In the genomic region with DNA sequence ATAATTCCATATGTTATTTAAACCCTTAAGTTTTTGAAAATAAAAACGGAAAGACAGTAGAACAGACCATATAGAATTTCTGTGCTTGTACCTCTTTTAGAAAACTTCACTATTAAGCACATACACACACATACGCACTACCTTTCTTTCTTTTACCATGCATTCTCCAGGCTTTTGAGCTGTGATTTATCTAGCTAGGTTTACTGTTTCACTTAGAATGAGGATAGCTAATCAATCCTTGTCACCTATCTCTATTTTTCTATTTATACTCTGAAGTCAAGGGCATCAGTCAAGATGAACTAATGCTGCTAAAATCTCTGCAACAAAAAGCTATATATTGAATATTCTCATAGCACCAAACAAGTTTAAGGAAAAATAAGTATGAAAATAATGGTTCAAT, we compare ENCODE assay signal across 2 cellular contexts.
A peak's percentile ranks its signal among the peaks of the same experiment; 100 is the strongest.
TF ChIP-seq lines count a peak whose summit lies in the region.

No MANE protein-coding gene starts in this region.

TF ChIP-seq in HEK293, 187 proteins besides CTCF, POLR2A, EP300 and RAD21 (continued from another document):
- TF ChIP-seq, protein P1, sequence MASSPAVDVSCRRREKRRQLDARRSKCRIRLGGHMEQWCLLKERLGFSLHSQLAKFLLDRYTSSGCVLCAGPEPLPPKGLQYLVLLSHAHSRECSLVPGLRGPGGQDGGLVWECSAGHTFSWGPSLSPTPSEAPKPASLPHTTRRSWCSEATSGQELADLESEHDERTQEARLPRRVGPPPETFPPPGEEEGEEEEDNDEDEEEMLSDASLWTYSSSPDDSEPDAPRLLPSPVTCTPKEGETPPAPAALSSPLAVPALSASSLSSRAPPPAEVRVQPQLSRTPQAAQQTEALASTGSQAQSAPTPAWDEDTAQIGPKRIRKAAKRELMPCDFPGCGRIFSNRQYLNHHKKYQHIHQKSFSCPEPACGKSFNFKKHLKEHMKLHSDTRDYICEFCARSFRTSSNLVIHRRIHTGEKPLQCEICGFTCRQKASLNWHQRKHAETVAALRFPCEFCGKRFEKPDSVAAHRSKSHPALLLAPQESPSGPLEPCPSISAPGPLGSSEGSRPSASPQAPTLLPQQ (tag by site-specific recombination; IDR thresholded peaks at IDR 0.05) = 0 out of 2 replicates have a peak, but pooled peaks have one; percentile 40
- no peak for TF ChIP-seq ZNF2 (tag by site-specific recombination; IDR thresholded peaks at IDR 0.05)
TF ChIP-seq in HEK293: peak in this region for 1.

TF ChIP-seq in GM12878, 131 proteins besides CTCF, POLR2A, EP300 and RAD21 (continued from another document):
- TF ChIP-seq, protein P2, sequence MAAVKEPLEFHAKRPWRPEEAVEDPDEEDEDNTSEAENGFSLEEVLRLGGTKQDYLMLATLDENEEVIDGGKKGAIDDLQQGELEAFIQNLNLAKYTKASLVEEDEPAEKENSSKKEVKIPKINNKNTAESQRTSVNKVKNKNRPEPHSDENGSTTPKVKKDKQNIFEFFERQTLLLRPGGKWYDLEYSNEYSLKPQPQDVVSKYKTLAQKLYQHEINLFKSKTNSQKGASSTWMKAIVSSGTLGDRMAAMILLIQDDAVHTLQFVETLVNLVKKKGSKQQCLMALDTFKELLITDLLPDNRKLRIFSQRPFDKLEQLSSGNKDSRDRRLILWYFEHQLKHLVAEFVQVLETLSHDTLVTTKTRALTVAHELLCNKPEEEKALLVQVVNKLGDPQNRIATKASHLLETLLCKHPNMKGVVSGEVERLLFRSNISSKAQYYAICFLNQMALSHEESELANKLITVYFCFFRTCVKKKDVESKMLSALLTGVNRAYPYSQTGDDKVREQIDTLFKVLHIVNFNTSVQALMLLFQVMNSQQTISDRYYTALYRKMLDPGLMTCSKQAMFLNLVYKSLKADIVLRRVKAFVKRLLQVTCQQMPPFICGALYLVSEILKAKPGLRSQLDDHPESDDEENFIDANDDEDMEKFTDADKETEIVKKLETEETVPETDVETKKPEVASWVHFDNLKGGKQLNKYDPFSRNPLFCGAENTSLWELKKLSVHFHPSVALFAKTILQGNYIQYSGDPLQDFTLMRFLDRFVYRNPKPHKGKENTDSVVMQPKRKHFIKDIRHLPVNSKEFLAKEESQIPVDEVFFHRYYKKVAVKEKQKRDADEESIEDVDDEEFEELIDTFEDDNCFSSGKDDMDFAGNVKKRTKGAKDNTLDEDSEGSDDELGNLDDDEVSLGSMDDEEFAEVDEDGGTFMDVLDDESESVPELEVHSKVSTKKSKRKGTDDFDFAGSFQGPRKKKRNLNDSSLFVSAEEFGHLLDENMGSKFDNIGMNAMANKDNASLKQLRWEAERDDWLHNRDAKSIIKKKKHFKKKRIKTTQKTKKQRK (IDR thresholded peaks at IDR 0.05; ENCODE audit: low read depth, low read length) = no peak
- TF ChIP-seq, protein P3, sequence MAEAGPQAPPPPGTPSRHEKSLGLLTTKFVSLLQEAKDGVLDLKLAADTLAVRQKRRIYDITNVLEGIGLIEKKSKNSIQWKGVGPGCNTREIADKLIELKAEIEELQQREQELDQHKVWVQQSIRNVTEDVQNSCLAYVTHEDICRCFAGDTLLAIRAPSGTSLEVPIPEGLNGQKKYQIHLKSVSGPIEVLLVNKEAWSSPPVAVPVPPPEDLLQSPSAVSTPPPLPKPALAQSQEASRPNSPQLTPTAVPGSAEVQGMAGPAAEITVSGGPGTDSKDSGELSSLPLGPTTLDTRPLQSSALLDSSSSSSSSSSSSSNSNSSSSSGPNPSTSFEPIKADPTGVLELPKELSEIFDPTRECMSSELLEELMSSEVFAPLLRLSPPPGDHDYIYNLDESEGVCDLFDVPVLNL (IDR thresholded peaks at IDR 0.05; ENCODE audit: low read depth, low read length) = no peak
- no peak for TF ChIP-seq SMAD1 (IDR thresholded peaks at IDR 0.05; ENCODE audit: low read depth, partially characterized antibody)
- TF ChIP-seq TCF3 (IDR thresholded peaks at IDR 0.05; ENCODE audit: borderline replicate concordance, insufficient read depth, low read depth, low read length) = no peak
- TF ChIP-seq FOS (IDR thresholded peaks at IDR 0.05; ENCODE audit: borderline replicate concordance, extremely low read depth, insufficient read length) = no peak
- TF ChIP-seq SUZ12 (IDR thresholded peaks at IDR 0.05; ENCODE audit: unreplicated experiment) = no peak
- no peak for TF ChIP-seq GABPA (IDR thresholded peaks at IDR 0.05; ENCODE audit: low read depth)
- no peak for TF ChIP-seq ASH2L (IDR thresholded peaks at IDR 0.05; ENCODE audit: borderline replicate concordance, low read depth)
- TF ChIP-seq CHD2 (IDR thresholded peaks at IDR 0.05; ENCODE audit: borderline replicate concordance, low read depth, low read length) = no peak
- TF ChIP-seq, protein P4, sequence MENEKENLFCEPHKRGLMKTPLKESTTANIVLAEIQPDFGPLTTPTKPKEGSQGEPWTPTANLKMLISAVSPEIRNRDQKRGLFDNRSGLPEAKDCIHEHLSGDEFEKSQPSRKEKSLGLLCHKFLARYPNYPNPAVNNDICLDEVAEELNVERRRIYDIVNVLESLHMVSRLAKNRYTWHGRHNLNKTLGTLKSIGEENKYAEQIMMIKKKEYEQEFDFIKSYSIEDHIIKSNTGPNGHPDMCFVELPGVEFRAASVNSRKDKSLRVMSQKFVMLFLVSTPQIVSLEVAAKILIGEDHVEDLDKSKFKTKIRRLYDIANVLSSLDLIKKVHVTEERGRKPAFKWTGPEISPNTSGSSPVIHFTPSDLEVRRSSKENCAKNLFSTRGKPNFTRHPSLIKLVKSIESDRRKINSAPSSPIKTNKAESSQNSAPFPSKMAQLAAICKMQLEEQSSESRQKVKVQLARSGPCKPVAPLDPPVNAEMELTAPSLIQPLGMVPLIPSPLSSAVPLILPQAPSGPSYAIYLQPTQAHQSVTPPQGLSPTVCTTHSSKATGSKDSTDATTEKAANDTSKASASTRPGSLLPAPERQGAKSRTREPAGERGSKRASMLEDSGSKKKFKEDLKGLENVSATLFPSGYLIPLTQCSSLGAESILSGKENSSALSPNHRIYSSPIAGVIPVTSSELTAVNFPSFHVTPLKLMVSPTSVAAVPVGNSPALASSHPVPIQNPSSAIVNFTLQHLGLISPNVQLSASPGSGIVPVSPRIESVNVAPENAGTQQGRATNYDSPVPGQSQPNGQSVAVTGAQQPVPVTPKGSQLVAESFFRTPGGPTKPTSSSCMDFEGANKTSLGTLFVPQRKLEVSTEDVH (IDR thresholded peaks at IDR 0.05; ENCODE audit: low read depth, partially characterized antibody) = no peak
- TF ChIP-seq ZZZ3 (IDR thresholded peaks at IDR 0.05; ENCODE audit: control insufficient read depth, insufficient read length, low read depth) = no peak
- no peak for TF ChIP-seq SREBF1 (IDR thresholded peaks at IDR 0.05; ENCODE audit: low read length)
- TF ChIP-seq, protein P5, sequence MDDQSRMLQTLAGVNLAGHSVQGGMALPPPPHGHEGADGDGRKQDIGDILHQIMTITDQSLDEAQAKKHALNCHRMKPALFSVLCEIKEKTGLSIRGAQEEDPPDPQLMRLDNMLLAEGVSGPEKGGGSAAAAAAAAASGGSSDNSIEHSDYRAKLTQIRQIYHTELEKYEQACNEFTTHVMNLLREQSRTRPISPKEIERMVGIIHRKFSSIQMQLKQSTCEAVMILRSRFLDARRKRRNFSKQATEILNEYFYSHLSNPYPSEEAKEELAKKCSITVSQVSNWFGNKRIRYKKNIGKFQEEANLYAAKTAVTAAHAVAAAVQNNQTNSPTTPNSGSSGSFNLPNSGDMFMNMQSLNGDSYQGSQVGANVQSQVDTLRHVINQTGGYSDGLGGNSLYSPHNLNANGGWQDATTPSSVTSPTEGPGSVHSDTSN (IDR thresholded peaks at IDR 0.05; ENCODE audit: insufficient replicate concordance, low read depth, low read length) = no peak
- no peak for TF ChIP-seq PAX5 (IDR thresholded peaks at IDR 0.05; ENCODE audit: borderline replicate concordance, low read depth, low read length)
- TF ChIP-seq, protein P6, sequence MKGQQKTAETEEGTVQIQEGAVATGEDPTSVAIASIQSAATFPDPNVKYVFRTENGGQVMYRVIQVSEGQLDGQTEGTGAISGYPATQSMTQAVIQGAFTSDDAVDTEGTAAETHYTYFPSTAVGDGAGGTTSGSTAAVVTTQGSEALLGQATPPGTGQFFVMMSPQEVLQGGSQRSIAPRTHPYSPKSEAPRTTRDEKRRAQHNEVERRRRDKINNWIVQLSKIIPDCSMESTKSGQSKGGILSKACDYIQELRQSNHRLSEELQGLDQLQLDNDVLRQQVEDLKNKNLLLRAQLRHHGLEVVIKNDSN (IDR thresholded peaks at IDR 0.05; ENCODE audit: borderline replicate concordance, extremely low read length, insufficient read depth, low read depth, low read length) = no peak
- TF ChIP-seq MEF2B (IDR thresholded peaks at IDR 0.05; ENCODE audit: partially characterized antibody, poor library complexity, severe bottlenecking) = no peak
- no peak for TF ChIP-seq EED (IDR thresholded peaks at IDR 0.05; ENCODE audit: low read depth)
